Comparison of ENCODE assay signal across 8 cellular contexts in the genomic region with DNA sequence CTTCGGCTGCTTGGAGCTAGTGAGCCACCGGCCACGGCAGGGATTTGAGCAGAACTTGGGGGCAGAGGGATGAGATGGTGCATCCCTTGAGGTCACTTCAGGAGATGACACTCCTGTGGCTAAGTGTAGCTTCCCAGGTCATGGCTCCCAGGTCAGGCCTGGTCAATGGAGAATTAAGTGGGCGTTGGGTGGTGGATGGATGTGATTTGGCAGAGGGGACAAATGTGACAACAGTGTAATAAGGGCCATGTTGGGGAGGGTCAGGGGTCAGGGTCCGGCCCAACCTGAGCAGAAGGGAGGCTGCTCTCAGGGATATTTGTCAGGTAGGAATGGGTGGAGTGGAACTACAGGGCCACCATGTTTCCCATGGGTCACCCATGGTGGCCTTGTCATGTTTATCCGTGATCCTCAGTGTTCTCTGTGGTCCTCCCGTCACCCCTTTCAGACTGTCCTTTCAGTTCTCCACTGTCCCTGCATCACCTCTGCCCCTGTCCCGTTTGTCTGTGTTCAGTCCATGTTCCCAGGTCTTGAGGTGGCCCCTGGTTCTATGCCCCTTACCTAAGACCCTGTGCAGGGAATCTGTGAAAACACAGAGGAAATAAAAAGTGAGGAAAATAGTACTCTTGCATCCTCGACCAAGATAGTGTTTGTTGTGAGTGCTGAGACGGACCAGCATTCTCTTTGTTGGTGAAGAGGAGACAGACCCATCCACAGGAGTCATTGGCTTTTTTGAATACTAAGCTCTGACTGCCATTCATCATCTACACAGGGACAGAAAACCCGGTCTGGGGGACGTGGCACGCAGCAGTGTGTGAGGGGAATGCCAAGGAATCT. TPM values are rescaled to one million over a fixed set of nuclear protein-coding genes. Genes with fewer than 3 reads are reported as not detected.
A peak's percentile ranks its signal among the peaks of the same experiment; 100 is the strongest.
DNase-seq lines count a peak whose midpoint lies in the region; ATAC-seq, FAIRE-seq and TF ChIP-seq lines count a peak whose summit lies in the region.

No MANE protein-coding gene starts in this region.

- intact Hi-C loops in HCT116 (cut with micrococcal nuclease) = no loop called here

- FAIRE-seq in small intestine (lab: Jason Lieb, UNC) = no peak

- H3K4me3 ChIP-seq in HCT116 (replicated peaks in 1 of 2; ENCODE audit: low read depth in 1 of 2, low read length in 2 of 2) (peak overlapping the region; percentile 98), hepatocyte (peak overlapping the region; percentile 87), small intestine (ENCODE audit: low read depth in 1 of 2, low read length in 2 of 2) (peak overlapping the region; percentile 84 to 87)

- CTCF ChIA-PET in HCT116 (lab: Charles Lee) = no interaction called here
- CTCF ChIA-PET in activated CD4-positive, alpha-beta memory T cell treated with anti-CD3 and anti-CD28 coated beads, Interleukin-2, amount 10 ng/mL, durations not matched to agents 7 days and 5 days (lab: Charles Lee) = no interaction called here

- H3K4me2 ChIP-seq in HCT116 (ENCODE audit: low read length) = peak overlapping the region; percentile 99
- H3K4me2 ChIP-seq in hepatocyte = peak overlapping the region; percentile 95

- peaks cover 5% of the 10 kb centered on the region for H3K36me3 Mint-ChIP-seq in activated CD4-positive, alpha-beta memory T cell treated with anti-CD3 and anti-CD28 coated beads, Interleukin-2, amount 10 ng/mL, durations not matched to agents 7 days and 5 days (ENCODE audit: low read depth)

- ATAC-seq in HCT116 = no peak
- no peak for ATAC-seq in HG03565 (IDR thresholded peaks at IDR 0.05; ENCODE audit: unreplicated experiment)
- ATAC-seq in GM19395 (IDR thresholded peaks at IDR 0.05; ENCODE audit: unreplicated experiment) = no peak

- POLR2A ChIA-PET in HCT116 (lab: Charles Lee) = no interaction called here
- POLR2A ChIA-PET in activated CD4-positive, alpha-beta memory T cell treated with anti-CD3 and anti-CD28 coated beads, Interleukin-2, amount 10 ng/mL, durations not matched to agents 7 days and 5 days (lab: Charles Lee) = no interaction called here

- no peak for TF ChIP-seq RAD21 in HCT116 (IDR thresholded peaks at IDR 0.05; ENCODE audit: low read depth)

- H2AFZ ChIP-seq in HCT116 (ENCODE audit: low read depth, low read length, poor library complexity, severe bottlenecking) = no peak overlapping the region
- peak overlapping the region; percentile 90 for H2AFZ ChIP-seq in hepatocyte

- no TSS peak for BruUV-seq in HCT116 (replicated peaks; lab: Mats Ljungman, UMichigan)

- no peaks in the 10 kb centered on the region for H3K9me3 ChIP-seq in HCT116 (ENCODE audit: control insufficient read depth in 1 of 2, insufficient read depth in 1 of 2, low read depth in 1 of 2, low read length in 2 of 2)
- H3K9me3 ChIP-seq in hepatocyte (ENCODE audit: low read depth) = no peaks in the 10 kb centered on the region
- no peaks in the 10 kb centered on the region for H3K9me3 ChIP-seq in small intestine (ENCODE audit: control insufficient read depth, low read depth)

- DNase-seq in HCT116 (ENCODE audit: low read depth, low spot score) (no peak), hepatocyte (ENCODE audit: low spot score) (no peak), small intestine (no peak), NCI-H2227 (lab: John Stamatoyannopoulos, UW; ENCODE audit: unreplicated experiment) (no peak), cerebellar cortex (ENCODE audit: low spot score) (no peak)
- DNase-seq in activated CD4-positive, alpha-beta memory T cell treated with anti-CD3 and anti-CD28 coated beads, Interleukin-2, amount 10 ng/mL, durations not matched to agents 7 days and 5 days = no peak

- H3K27ac ChIP-seq in HCT116 (ENCODE audit: low read depth, low read length) (peak overlapping the region; percentile 88), hepatocyte (peak overlapping the region; percentile 96), small intestine (ENCODE audit: low read depth in 1 of 2, low read length in 1 of 2) (peak overlapping the region; percentile 72 to 88)

- peaks cover 45% of the 10 kb centered on the region for H3K4me1 Mint-ChIP-seq in activated CD4-positive, alpha-beta memory T cell treated with anti-CD3 and anti-CD28 coated beads, Interleukin-2, amount 10 ng/mL, durations not matched to agents 7 days and 5 days

- peaks cover 54% of the 10 kb centered on the region for H3K79me2 ChIP-seq in HCT116 (ENCODE audit: insufficient read depth, low read length)
- peaks cover 49% of the 10 kb centered on the region for H3K79me2 ChIP-seq in hepatocyte

- H3K27me3 ChIP-seq in HCT116 (ENCODE audit: insufficient read depth, low read length) (peaks cover 12% of the 10 kb centered on the region), hepatocyte (peaks cover 24% of the 10 kb centered on the region), small intestine (ENCODE audit: control insufficient read depth in 2 of 2, insufficient read depth in 2 of 2, low read length in 2 of 2) (peaks cover 0 to 22% of the 10 kb centered on the region in 2 donors)

- 65% methylated on average over 9 of the region's 13 CpGs for WGBS in hepatocyte (ENCODE audit: low lambda C conversion rate, missing lambda C conversion rate)
- WGBS in small intestine, 3 donors = 12 to 27% (median 17%) methylated on average over 13 of the region's 13 CpGs

- H3K9ac ChIP-seq in HCT116 (ENCODE audit: low read length) = peak overlapping the region; percentile 99

- H3K9me2 ChIP-seq in HCT116 (ENCODE audit: insufficient read depth) (no peaks in the 10 kb centered on the region), hepatocyte (replicated peaks; ENCODE audit: insufficient read depth) (no peaks in the 10 kb centered on the region)

- no peaks in the 10 kb centered on the region for H3K9me3 Mint-ChIP-seq in activated CD4-positive, alpha-beta memory T cell treated with anti-CD3 and anti-CD28 coated beads, Interleukin-2, amount 10 ng/mL, durations not matched to agents 7 days and 5 days

- TF ChIP-seq CTCF in HCT116 (IDR thresholded peaks at IDR 0.05 in 2 of 3, conservative IDR thresholded peaks at IDR 0.05 in 1 of 3; ENCODE audit: borderline replicate concordance in 1 of 3, insufficient read depth in 1 of 3, low read depth in 2 of 3, low read length in 2 of 3) = no peak
- no peak for TF ChIP-seq CTCF in hepatocyte (IDR thresholded peaks at IDR 0.05; ENCODE audit: poor library complexity)

- H3K4me1 ChIP-seq in HCT116 (ENCODE audit: control insufficient read depth in 1 of 2, insufficient read depth in 2 of 2, low read length in 2 of 2) (peaks cover 9 to 62% of the 10 kb centered on the region in 2 experiments), hepatocyte (ENCODE audit: insufficient read depth) (peaks cover 34% of the 10 kb centered on the region), small intestine (ENCODE audit: control insufficient read depth in 2 of 2, insufficient read depth in 1 of 2, low read depth in 1 of 2, low read length in 1 of 2) (peaks cover 9 to 15% of the 10 kb centered on the region in 2 donors)

- peak overlapping the region; percentile 81 for H3K27ac Mint-ChIP-seq in activated CD4-positive, alpha-beta memory T cell treated with anti-CD3 and anti-CD28 coated beads, Interleukin-2, amount 10 ng/mL, durations not matched to agents 7 days and 5 days

- no peaks in the 10 kb centered on the region for H4K20me1 ChIP-seq in HCT116 (ENCODE audit: insufficient read depth)
- H4K20me1 ChIP-seq in hepatocyte (ENCODE audit: insufficient read depth, poor library complexity, severe bottlenecking) = peaks cover 17% of the 10 kb centered on the region

- no peak for TF ChIP-seq POLR2A in HCT116 (IDR thresholded peaks at IDR 0.05; ENCODE audit: borderline replicate concordance, extremely low read depth, insufficient read depth, insufficient read length)

- peaks cover 25% of the 10 kb centered on the region for H3K27me3 Mint-ChIP-seq in activated CD4-positive, alpha-beta memory T cell treated with anti-CD3 and anti-CD28 coated beads, Interleukin-2, amount 10 ng/mL, durations not matched to agents 7 days and 5 days

- H3K36me3 ChIP-seq in HCT116 (ENCODE audit: control insufficient read depth in 1 of 2, insufficient read depth in 2 of 2, low read length in 2 of 2) = no peaks in the 10 kb centered on the region
- no peaks in the 10 kb centered on the region for H3K36me3 ChIP-seq in hepatocyte (replicated peaks; ENCODE audit: insufficient read depth, low read depth)
- no peaks in the 10 kb centered on the region for H3K36me3 ChIP-seq in small intestine (ENCODE audit: control insufficient read depth in 2 of 2, insufficient read depth in 2 of 2, low read length in 2 of 2)

- RAD21 ChIA-PET in HCT116 (lab: Charles Lee; ENCODE audit: low non-redundant PET in 1 of 2, low total read pairs in 2 of 2, uncharacterized antibody in 2 of 2, unreplicated experiment in 2 of 2) = no interaction called here

- peak overlapping the region; percentile 87 for H3K4me3 Mint-ChIP-seq in activated CD4-positive, alpha-beta memory T cell treated with anti-CD3 and anti-CD28 coated beads, Interleukin-2, amount 10 ng/mL, durations not matched to agents 7 days and 5 days

RNA-seq across cellular contexts. Expression of a gene that starts 6.1 kb away (rescaled TPM):
- total RNA-seq in HCT116 (2021; ENCODE audit: unreplicated experiment) = 146 TPM
- polyA plus RNA-seq in HCT116 (2012) = 130 and 133 TPM in 2 replicates
- total RNA-seq in activated CD4-positive, alpha-beta memory T cell treated with anti-CD3 and anti-CD28 coated beads, Interleukin-2, amount 10 ng/mL, durations not matched to agents 7 days and 5 days = 10 to 100 TPM; 62.3 to 63.2 TPM
- total RNA-seq in hepatocyte = 162 and 187 TPM in 2 replicates
- polyA plus RNA-seq in hepatocyte = 395 and 422 TPM in 2 replicates
- 100 to 1,000 TPM; 116 to 227 (median 127) TPM for polyA plus RNA-seq in small intestine

RNA-seq across cellular contexts. Expression of a gene that starts 22.3 kb away (rescaled TPM):
- not detected for total RNA-seq in HCT116 (2021; ENCODE audit: unreplicated experiment)
- not detected in 2 replicates for polyA plus RNA-seq in HCT116 (2012)
- total RNA-seq in activated CD4-positive, alpha-beta memory T cell treated with anti-CD3 and anti-CD28 coated beads, Interleukin-2, amount 10 ng/mL, durations not matched to agents 7 days and 5 days = not detected
- total RNA-seq in hepatocyte = not detected in 2 replicates
- not detected in 2 replicates for polyA plus RNA-seq in hepatocyte
- not detected for polyA plus RNA-seq in small intestine

RNA-seq across cellular contexts. Expression of a gene that starts 28.0 kb away (rescaled TPM):
- 17.7 TPM for total RNA-seq in HCT116 (2021; ENCODE audit: unreplicated experiment)
- 11.4 and 13.6 TPM in 2 replicates for polyA plus RNA-seq in HCT116 (2012)
- 10 to 100 TPM; 16.3 to 18.3 TPM for total RNA-seq in activated CD4-positive, alpha-beta memory T cell treated with anti-CD3 and anti-CD28 coated beads, Interleukin-2, amount 10 ng/mL, durations not matched to agents 7 days and 5 days
- 7.6 and 9.0 TPM in 2 replicates for total RNA-seq in hepatocyte
- polyA plus RNA-seq in hepatocyte = 11.4 and 11.7 TPM in 2 replicates
- 10 to 100 TPM; 11.2 to 13.5 (median 11.7) TPM for polyA plus RNA-seq in small intestine

RNA-seq across cellular contexts. Expression of a gene that starts 41.3 kb away (rescaled TPM):
- total RNA-seq in HCT116 (2021; ENCODE audit: unreplicated experiment) = not detected
- not detected in 2 replicates for polyA plus RNA-seq in HCT116 (2012)
- total RNA-seq in activated CD4-positive, alpha-beta memory T cell treated with anti-CD3 and anti-CD28 coated beads, Interleukin-2, amount 10 ng/mL, durations not matched to agents 7 days and 5 days = not detected
- total RNA-seq in hepatocyte = not detected in 2 replicates
- not detected in 2 replicates for polyA plus RNA-seq in hepatocyte
- polyA plus RNA-seq in small intestine = under 1 TPM in 1 of 3 donors, not detected in 2; 0.04 TPM

RNA-seq across cellular contexts. Expression of a gene that starts 50.2 kb away (rescaled TPM):
- 42.9 TPM for total RNA-seq in HCT116 (2021; ENCODE audit: unreplicated experiment)
- polyA plus RNA-seq in HCT116 (2012) = 39.2 and 48.9 TPM in 2 replicates
- total RNA-seq in activated CD4-positive, alpha-beta memory T cell treated with anti-CD3 and anti-CD28 coated beads, Interleukin-2, amount 10 ng/mL, durations not matched to agents 7 days and 5 days = 10 to 100 TPM; 29.7 to 30.8 TPM
- total RNA-seq in hepatocyte = 45.2 and 61.5 TPM in 2 replicates
- polyA plus RNA-seq in hepatocyte = 62.4 and 67.2 TPM in 2 replicates
- polyA plus RNA-seq in small intestine = 10 to 100 TPM; 14.8 to 52.9 (median 15.1) TPM
